In genomic region chr11:6926208-6927029, GRCh38 we compare ENCODE assay signal across 1 cellular context.
TF ChIP-seq lines count a peak whose summit lies in the region.

ZNF215 (plus strand) TSS chr11:6926426; CDS start chr11:6932273, 5,847 bp downstream.

TF ChIP-seq in HEK293, 187 proteins besides CTCF, POLR2A, EP300 and RAD21 (continued from another document and continues in another):
- no peak for TF ChIP-seq ZSCAN4 (tag by site-specific recombination; IDR thresholded peaks at IDR 0.05)
- TF ChIP-seq ZNF76 (tag by site-specific recombination; IDR thresholded peaks at IDR 0.05; ENCODE audit: borderline replicate concordance, low read depth) = peak; percentile 61; the same call in 1 of the 2 replicates
- TF ChIP-seq BCL11A (tag by site-specific recombination; IDR thresholded peaks at IDR 0.05; ENCODE audit: low read depth) = no peak
- TF ChIP-seq ZNF155 (tag by site-specific recombination; IDR thresholded peaks at IDR 0.05) = no peak
- no peak for TF ChIP-seq ZNF610 (tag by site-specific recombination; IDR thresholded peaks at IDR 0.05; ENCODE audit: borderline replicate concordance)
- no peak for TF ChIP-seq ZNF639 (tag by site-specific recombination; IDR thresholded peaks at IDR 0.05)
- no peak for TF ChIP-seq ZNF449 (tag by site-specific recombination; IDR thresholded peaks at IDR 0.05)
- TF ChIP-seq ZNF596 (tag by site-specific recombination; IDR thresholded peaks at IDR 0.05) = no peak
- no peak for TF ChIP-seq ZNF140 (tag by site-specific recombination; IDR thresholded peaks at IDR 0.05)
- no peak for TF ChIP-seq ZNF404 (tag by site-specific recombination; IDR thresholded peaks at IDR 0.05)
- peak; percentile 18; the same call in 1 of the 2 replicates for TF ChIP-seq PBX3 (CRISPR knock-in tag; IDR thresholded peaks at IDR 0.05)
- 0 out of 2 replicates have a peak, but pooled peaks have one; percentile 21 for TF ChIP-seq ZBTB44 (tag by site-specific recombination; IDR thresholded peaks at IDR 0.05)
- TF ChIP-seq ZNF157 (tag by site-specific recombination; IDR thresholded peaks at IDR 0.05) = no peak
- no peak for TF ChIP-seq TCF7L2 (IDR thresholded peaks at IDR 0.05; ENCODE audit: borderline replicate concordance, low read depth, low read length)
- no peak for TF ChIP-seq ZNF214 (tag by site-specific recombination; IDR thresholded peaks at IDR 0.05; ENCODE audit: borderline replicate concordance)
- TF ChIP-seq EGR2 (tag by site-specific recombination; IDR thresholded peaks at IDR 0.05; ENCODE audit: low read depth) = peak; percentile 91
- TF ChIP-seq ZFHX2 (tag by site-specific recombination; conservative IDR thresholded peaks at IDR 0.05) = peak; percentile 93
- TF ChIP-seq ZNF133 (tag by site-specific recombination; IDR thresholded peaks at IDR 0.05) = no peak
- TF ChIP-seq ZNF362 (tag by site-specific recombination; IDR thresholded peaks at IDR 0.05) = no peak
- no peak for TF ChIP-seq ZNF830 (tag by site-specific recombination; IDR thresholded peaks at IDR 0.05; ENCODE audit: low read depth)
- no peak for TF ChIP-seq ZNF473 (tag by site-specific recombination; IDR thresholded peaks at IDR 0.05)
- TF ChIP-seq ZXDB (tag by site-specific recombination; IDR thresholded peaks at IDR 0.05) = peak; percentile 30; the same call in 1 of the 2 replicates
- TF ChIP-seq ZNF555 (tag by site-specific recombination; conservative IDR thresholded peaks at IDR 0.05) = no peak
- peak; percentile 78 for TF ChIP-seq PATZ1 (tag by site-specific recombination; IDR thresholded peaks at IDR 0.05)
- TF ChIP-seq ZNF514 (tag by site-specific recombination; IDR thresholded peaks at IDR 0.05) = no peak
- no peak for TF ChIP-seq ZNF416 (tag by site-specific recombination; IDR thresholded peaks at IDR 0.05)
- no peak for TF ChIP-seq ZNF843 (tag by site-specific recombination; IDR thresholded peaks at IDR 0.05)
- TF ChIP-seq RBAK (tag by site-specific recombination; IDR thresholded peaks at IDR 0.05) = no peak
- no peak for TF ChIP-seq ZNF580 (tag by site-specific recombination; IDR thresholded peaks at IDR 0.05)
- peak; percentile 58; the same call in 1 of the 2 replicates for TF ChIP-seq GLIS2 (tag by site-specific recombination; IDR thresholded peaks at IDR 0.05)
- TF ChIP-seq ZNF707 (tag by site-specific recombination; IDR thresholded peaks at IDR 0.05) = no peak
- TF ChIP-seq ATF2 (tag by site-specific recombination; IDR thresholded peaks at IDR 0.05; ENCODE audit: low read depth) = no peak
- peak; percentile 85 for TF ChIP-seq ZBTB48 (tag by site-specific recombination; IDR thresholded peaks at IDR 0.05)
- no peak for TF ChIP-seq ZNF529 (tag by site-specific recombination; IDR thresholded peaks at IDR 0.05; ENCODE audit: insufficient replicate concordance)
- peak; percentile 90 for TF ChIP-seq ZNF600 (tag by site-specific recombination; IDR thresholded peaks at IDR 0.05)
- 0 out of 2 replicates have a peak, but pooled peaks have one; percentile 58 for TF ChIP-seq ZNF2 (tag by site-specific recombination; IDR thresholded peaks at IDR 0.05)
- no peak for TF ChIP-seq ZNF266 (tag by site-specific recombination; IDR thresholded peaks at IDR 0.05; ENCODE audit: low read depth)
- TF ChIP-seq ZNF138 (tag by site-specific recombination; IDR thresholded peaks at IDR 0.05; ENCODE audit: borderline replicate concordance) = no peak
- peak; percentile 28; the same call in 1 of the 2 replicates for TF ChIP-seq ZNF394 (tag by site-specific recombination; IDR thresholded peaks at IDR 0.05; ENCODE audit: borderline replicate concordance)
- TF ChIP-seq SP2 (tag by site-specific recombination; IDR thresholded peaks at IDR 0.05) = peak; percentile 35
- TF ChIP-seq GLIS1 (tag by site-specific recombination; IDR thresholded peaks at IDR 0.05) = no peak
- TF ChIP-seq ZFP3 (tag by site-specific recombination; IDR thresholded peaks at IDR 0.05; ENCODE audit: low read depth) = no peak
- no peak for TF ChIP-seq ZNF18 (tag by site-specific recombination; IDR thresholded peaks at IDR 0.05)
- no peak for TF ChIP-seq ZNF585B (tag by site-specific recombination; IDR thresholded peaks at IDR 0.05)
- no peak for TF ChIP-seq ZNF175 (tag by site-specific recombination; IDR thresholded peaks at IDR 0.05)
- no peak for TF ChIP-seq ZNF280D (tag by site-specific recombination; IDR thresholded peaks at IDR 0.05)
- no peak for TF ChIP-seq KLF8 (tag by site-specific recombination; IDR thresholded peaks at IDR 0.05)
